Comparison of ENCODE assay signal across 11 cellular contexts in the genomic region with DNA sequence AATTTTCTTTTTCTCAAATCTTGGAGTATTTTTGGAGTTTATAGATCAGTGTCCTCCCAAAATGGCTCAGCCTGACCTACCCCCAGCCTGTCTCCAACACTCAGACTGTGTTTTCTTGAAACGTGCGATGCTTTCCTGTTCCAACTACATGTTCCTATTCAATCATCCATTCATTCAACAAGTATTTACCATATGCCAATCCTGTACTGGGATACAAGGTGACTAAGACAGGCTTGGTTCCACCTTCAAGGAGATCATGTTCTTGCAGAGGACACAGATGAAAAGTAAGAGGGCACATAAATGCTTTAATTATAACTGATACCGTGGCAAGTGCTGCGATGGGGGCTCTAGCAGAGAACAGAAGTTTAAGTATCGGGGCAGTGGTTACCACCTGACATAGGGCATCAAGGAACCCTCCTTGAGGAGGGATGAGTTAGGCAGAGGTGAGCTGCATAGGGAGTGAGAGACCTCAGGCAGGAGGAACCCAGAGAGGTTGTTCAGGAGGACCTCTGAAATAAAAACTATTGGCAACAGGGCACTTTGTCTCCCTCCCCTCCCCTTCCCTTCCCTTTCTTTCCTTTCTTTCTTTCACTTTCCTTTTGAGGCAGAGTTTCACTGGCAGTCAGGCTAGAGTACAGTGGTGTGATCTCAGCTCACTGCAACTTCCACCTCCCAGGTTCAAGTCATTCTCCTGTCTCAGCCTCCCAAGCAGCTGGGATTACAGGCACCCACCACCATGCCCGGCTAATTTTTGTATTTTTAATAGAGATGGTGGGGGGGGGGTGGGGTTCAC.
DNase-seq lines count a peak whose midpoint lies in the region; ATAC-seq and TF ChIP-seq lines count a peak whose summit lies in the region.
"Had no signal": no experiment of that assay in that cellular context is flagged by ENCODE, and none has a peak within 500 bp of the region (broad histone marks: within the 10 kb centered on the region; RNA-seq: fewer than 3 reads in every experiment).

No MANE protein-coding gene starts in this region.

- H3K27ac Mint-ChIP-seq in activated CD4-positive, alpha-beta T cell treated with anti-CD3 and anti-CD28 coated beads, Interleukin-2, amount 10 ng/mL, durations not matched to agents 7 days and 5 days, result no peak overlapping the region
- H3K27ac Mint-ChIP-seq: memory B cell had no signal

- H3K27me3 Mint-ChIP-seq in activated CD4-positive, alpha-beta T cell treated with anti-CD3 and anti-CD28 coated beads, Interleukin-2, amount 10 ng/mL, durations not matched to agents 7 days and 5 days, result no peaks in the 10 kb centered on the region

- CTCF ChIA-PET in activated CD4-positive, alpha-beta T cell treated with anti-CD3 and anti-CD28 coated beads, Interleukin-2, amount 10 ng/mL, durations not matched to agents 7 days and 5 days (lab: Charles Lee), result no interaction called here

- DNase-seq in activated CD4-positive, alpha-beta T cell treated with anti-CD3 and anti-CD28 coated beads, Interleukin-2, amount 10 ng/mL, durations not matched to agents 7 days and 5 days, result peak; percentile 11
- DNase-seq in activated CD4-positive, alpha-beta T cell treated with anti-CD3 and anti-CD28 coated beads for 1 hour, result no peak
- DNase-seq in stimulated activated naive CD8-positive, alpha-beta T cell treated with anti-CD3 and anti-CD28 coated beads, Interleukin-15, Interleukin-2, amounts not matched to agents 100 U/mL and 50 U/mL, for 24 hours, result no peak
- DNase-seq in coronary artery (ENCODE audit: low spot score) (no peak), HuH-7.5 (ENCODE audit: low spot score) (no peak), NCI-H1436 treated with DMSO at 0.1 percent for 48 hours (lab: John Stamatoyannopoulos, UW) (no peak)
- DNase-seq: activated naive CD4-positive, alpha-beta T cell; KG1 had no signal

- peak overlapping the region; percentile 12; the same call in 1 of the 2 replicates for H3K4me2 ChIP-seq in OCI-LY3 (ENCODE audit: low read length)

- no peaks in the 10 kb centered on the region for H3K9me3 ChIP-seq in OCI-LY3 (ENCODE audit: insufficient read depth, low read length)

- no peaks in the 10 kb centered on the region for H3K36me3 ChIP-seq in OCI-LY3 (replicated peaks; ENCODE audit: low read depth, low read length)

- peaks cover 10% of the 10 kb centered on the region for H3K4me1 Mint-ChIP-seq in activated CD4-positive, alpha-beta T cell treated with anti-CD3 and anti-CD28 coated beads, Interleukin-2, amount 10 ng/mL, durations not matched to agents 7 days and 5 days

- TF ChIP-seq CTCF in OCI-LY3 (IDR thresholded peaks at IDR 0.05; ENCODE audit: low read depth, low read length) (no peak), coronary artery (IDR thresholded peaks at IDR 0.05) (no peak)

- peaks cover 13% of the 10 kb centered on the region for H3K4me1 ChIP-seq in OCI-LY3 (ENCODE audit: low read length)

- H3K79me2 ChIP-seq in OCI-LY3 (ENCODE audit: low read length), result no peaks in the 10 kb centered on the region

- no peak overlapping the region for H3K4me3 ChIP-seq in OCI-LY3 (ENCODE audit: low read length)
- H3K4me3 ChIP-seq in coronary artery, result no peak overlapping the region

- no peak overlapping the region for H3K4me3 Mint-ChIP-seq in activated CD4-positive, alpha-beta T cell treated with anti-CD3 and anti-CD28 coated beads, Interleukin-2, amount 10 ng/mL, durations not matched to agents 7 days and 5 days
- H3K4me3 Mint-ChIP-seq: memory B cell had no signal

- ATAC-seq in HG02678 (IDR thresholded peaks at IDR 0.05; ENCODE audit: unreplicated experiment), result peak; percentile 53
- ATAC-seq in stimulated activated naive CD8-positive, alpha-beta T cell treated with anti-CD3 and anti-CD28 coated beads, Interleukin-15, Interleukin-2, amounts not matched to agents 100 U/mL and 50 U/mL, for 24 hours, result peak; percentile 36

- POLR2A ChIA-PET in activated CD4-positive, alpha-beta T cell treated with anti-CD3 and anti-CD28 coated beads, Interleukin-2, amount 10 ng/mL, durations not matched to agents 7 days and 5 days (lab: Charles Lee), result no interaction called here

- H3K27ac ChIP-seq in OCI-LY3 (ENCODE audit: low read length) (no peak overlapping the region), coronary artery (no peak overlapping the region)

- no peaks in the 10 kb centered on the region for H3K9me3 Mint-ChIP-seq in activated CD4-positive, alpha-beta T cell treated with anti-CD3 and anti-CD28 coated beads, Interleukin-2, amount 10 ng/mL, durations not matched to agents 7 days and 5 days
- H3K9me3 Mint-ChIP-seq: memory B cell had no signal

- H3K27me3 ChIP-seq in OCI-LY3 (ENCODE audit: low read depth, low read length), result no peaks in the 10 kb centered on the region

- no peaks in the 10 kb centered on the region for H3K36me3 Mint-ChIP-seq in activated CD4-positive, alpha-beta T cell treated with anti-CD3 and anti-CD28 coated beads, Interleukin-2, amount 10 ng/mL, durations not matched to agents 7 days and 5 days (ENCODE audit: low read depth)
- H3K36me3 Mint-ChIP-seq: memory B cell had no signal

- no peaks in the 10 kb centered on the region for H4K20me1 ChIP-seq in OCI-LY3 (ENCODE audit: insufficient read depth, low read length)

- H2AFZ ChIP-seq in OCI-LY3 (ENCODE audit: low read depth, low read length), result no peak overlapping the region

- no peak overlapping the region for H3K9ac ChIP-seq in OCI-LY3 (ENCODE audit: low read length)
